ENCODE assay signal across 16 cellular contexts in the genomic region with DNA sequence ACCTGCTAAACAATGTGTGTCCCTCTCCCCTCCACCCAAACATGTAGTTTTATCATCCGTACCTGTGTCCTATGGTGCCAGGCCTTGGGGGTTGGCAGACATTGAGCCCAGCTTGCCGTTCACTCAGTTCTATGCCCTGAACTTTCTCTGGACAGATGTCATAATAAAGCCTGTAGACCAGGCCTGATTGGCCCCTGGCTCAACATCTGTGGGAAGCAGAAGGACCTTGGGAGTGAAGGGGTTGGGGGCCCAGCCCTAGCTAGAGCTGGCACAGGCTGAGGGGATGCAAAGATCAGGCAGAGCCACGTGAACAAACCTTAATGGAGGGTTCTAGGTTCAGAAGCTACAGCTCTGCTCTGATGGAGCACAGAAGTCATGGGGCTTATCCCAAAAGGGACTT.
DNase-seq lines count a peak whose midpoint lies in the region; FAIRE-seq and TF ChIP-seq lines count a peak whose summit lies in the region.
"Had no signal": no experiment of that assay in that cellular context is flagged by ENCODE, and none has a peak within 500 bp of the region (broad histone marks: within the 10 kb centered on the region; RNA-seq: fewer than 3 reads in every experiment).

No MANE protein-coding gene starts in this region.

- H3K18ac ChIP-seq in H1 (ENCODE audit: extremely low read depth, low read length) (no peak overlapping the region), neuronal stem cell (ENCODE audit: low read length) (no peak overlapping the region)

- H3K4ac ChIP-seq in H1 (replicated peaks; ENCODE audit: insufficient read length, low read depth, low read length) = no peak overlapping the region
- no peak overlapping the region for H3K4ac ChIP-seq in neuronal stem cell (ENCODE audit: low read length)

- POLR2A ChIA-PET in H1 (lab: Charles Lee; ENCODE audit: partially characterized antibody) = no interaction called here

- H3K9me3 ChIP-seq in colonic mucosa (no peaks in the 10 kb centered on the region), H1 (ENCODE audit: insufficient read depth in 2 of 2, low read depth in 1 of 2, low read length in 1 of 2) (no peaks in the 10 kb centered on the region), neuronal stem cell (replicated peaks in 1 of 2; ENCODE audit: control insufficient read depth in 2 of 2, insufficient read depth in 1 of 2, low read depth in 1 of 2, low read length in 2 of 2) (no peaks in the 10 kb centered on the region), vagina (no peaks in the 10 kb centered on the region)
- H3K9me3 ChIP-seq: BLaER1 had no signal

- peak; percentile 1 for DNase-seq in colonic mucosa
- DNase-seq in H1 (ENCODE audit: low read depth in 1 of 2, low spot score in 2 of 2) = peak in 1 of 2 experiments; percentile 8
- DNase-seq in neuronal stem cell (ENCODE audit: low spot score) = no peak
- peak; percentile 40 to 54 for DNase-seq in vagina (ENCODE audit: extremely low spot score in 2 of 2)
- no peak for DNase-seq in C1 segment of cervical spinal cord (lab: John Stamatoyannopoulos, UW)
- no peak for DNase-seq in activated T-cell treated with anti-CD3 and anti-CD28 coated beads, Interleukin-2, amount 50 U/mL, for 1 hour
- DNase-seq in CD14-positive monocyte (ENCODE audit: low spot score) = no peak
- DNase-seq: AML-193; CD4-positive, alpha-beta T cell; DMS79 treated with DMSO at 0.1 percent for 48 hours; EL; GM23248 had no signal

- no peak overlapping the region for H3K4me3 Mint-ChIP-seq in CD14-positive monocyte
- H3K4me3 Mint-ChIP-seq: CD4-positive, alpha-beta T cell had no signal

- no peak for TF ChIP-seq CTCF in colonic mucosa (IDR thresholded peaks at IDR 0.05)
- no peak for TF ChIP-seq CTCF in H1 (IDR thresholded peaks at IDR 0.05; ENCODE audit: control extremely low read depth in 1 of 3, insufficient read depth in 1 of 3, low read depth in 1 of 3, low read length in 3 of 3)
- TF ChIP-seq CTCF in vagina (IDR thresholded peaks at IDR 0.05) = no peak
- TF ChIP-seq CTCF in CD14-positive monocyte (IDR thresholded peaks at IDR 0.05) = no peak

- H4K20me1 ChIP-seq in H1 (replicated peaks in 1 of 2; ENCODE audit: control insufficient read depth in 1 of 2, insufficient read depth in 2 of 2, low read length in 2 of 2) = no peaks in the 10 kb centered on the region
- H4K20me1 ChIP-seq: BLaER1 had no signal

- H2BK12ac ChIP-seq in H1 (ENCODE audit: low read depth, low read length) (0 out of 2 replicates have a peak overlapping the region, but pooled peaks have one; percentile 17), neuronal stem cell (ENCODE audit: low read length) (no peak overlapping the region)

- no peak overlapping the region for H3K23ac ChIP-seq in H1 (ENCODE audit: insufficient read length)
- no peak overlapping the region for H3K23ac ChIP-seq in neuronal stem cell (ENCODE audit: low read depth, low read length, poor library complexity)

- H3K4me2 ChIP-seq in H1 (ENCODE audit: insufficient read depth in 1 of 2, low read depth in 2 of 2, low read length in 2 of 2) (no peak overlapping the region), neuronal stem cell (ENCODE audit: insufficient read depth, low read length, poor library complexity, severe bottlenecking) (no peak overlapping the region)

- H2BK20ac ChIP-seq in H1 (ENCODE audit: low read length) = no peak overlapping the region

- H2AK5ac ChIP-seq in H1 (ENCODE audit: low read depth, low read length) (no peak overlapping the region), neuronal stem cell (ENCODE audit: low read depth, low read length) (no peak overlapping the region)

- H4K5ac ChIP-seq in H1 (ENCODE audit: insufficient read length, low read depth, low read length) = no peak overlapping the region

- no peak overlapping the region for H3K27ac Mint-ChIP-seq in CD14-positive monocyte
- H3K27ac Mint-ChIP-seq: CD4-positive, alpha-beta T cell had no signal

- H2BK5ac ChIP-seq in H1 (ENCODE audit: low read depth, low read length) (no peak overlapping the region), neuronal stem cell (ENCODE audit: low read length) (no peak overlapping the region)

- no peak for FAIRE-seq in H1 (lab: Jason Lieb, UNC)
- FAIRE-seq: D721Med, G401.6, GM12891 had no signal

- H2BK15ac ChIP-seq in H1 (ENCODE audit: low read length) = peak overlapping the region; percentile 29; the same call in 1 of the 2 replicates
- H2BK15ac ChIP-seq in neuronal stem cell (ENCODE audit: low read length) = peak overlapping the region; percentile 19

- intact Hi-C loops in colonic mucosa (cut with DNase I) = no loop called here
- intact Hi-C loops in vagina (cut with DNase I) = no loop called here
- intact Hi-C loops in CD14-positive monocyte (cut with micrococcal nuclease) = no loop called here

- no peak overlapping the region for H4K8ac ChIP-seq in H1 (ENCODE audit: extremely low read depth, insufficient read depth, low read length)
- H4K8ac ChIP-seq in neuronal stem cell (ENCODE audit: low read depth, low read length) = no peak overlapping the region

- TF ChIP-seq POLR2A in H1 (IDR thresholded peaks at IDR 0.05; ENCODE audit: control extremely low read depth in 1 of 2, low read depth in 2 of 2, low read length in 2 of 2) = no peak
- no peak for TF ChIP-seq POLR2A in vagina (IDR thresholded peaks at IDR 0.05)

- CTCF ChIA-PET in H1 (lab: Charles Lee; ENCODE audit: partially characterized antibody) = interaction anchor here (1.0 to 8.0 kb wide), 10 partner anchors 8 to 183 kb away, joined by 3 to 47 read pairs (median 10); no protein-coding TSS in a partner anchor

- H4K91ac ChIP-seq in H1 (replicated peaks; ENCODE audit: insufficient read length, low read length) (no peak overlapping the region), neuronal stem cell (ENCODE audit: low read depth, low read length, poor library complexity) (no peak overlapping the region)

- H3K36me3 Mint-ChIP-seq in CD14-positive monocyte = no peaks in the 10 kb centered on the region

- H2AFZ ChIP-seq in H1 (ENCODE audit: low read length) (no peak overlapping the region), neuronal stem cell (ENCODE audit: low read length) (no peak overlapping the region)
- H2AFZ ChIP-seq: GM23248 had no signal

- TF ChIP-seq EP300 in H1 (IDR thresholded peaks at IDR 0.05; ENCODE audit: borderline replicate concordance in 1 of 2, low read depth in 2 of 2, low read length in 2 of 2) = no peak

- peaks cover 8 to 15% (median 14%) of the 10 kb centered on the region in 3 donors for H3K27me3 Mint-ChIP-seq in CD14-positive monocyte (ENCODE audit: low read depth in 3 of 3)

- peaks cover 0 to 4% (median 0%) of the 10 kb centered on the region in 7 donors for H3K9me3 Mint-ChIP-seq in CD14-positive monocyte
- H3K9me3 Mint-ChIP-seq: CD4-positive, alpha-beta T cell had no signal

- WGBS in H1 (ENCODE audit: extremely low coverage in 1 of 2, insufficient coverage in 1 of 2, insufficient read length in 1 of 2, insufficient replicate concordance in 2 of 2, low coverage in 1 of 2, low lambda C conversion rate in 2 of 2, missing lambda C conversion rate in 1 of 2), 2 experiments = 95% methylated on average over 3 of the region's 3 CpGs; no CpG with 5 or more reads in 1 of the 2 experiments
- no CpG with 5 or more reads among the region's 3 CpGs for WGBS in neuronal stem cell (ENCODE audit: extremely low coverage in 2 of 2, insufficient read length in 2 of 2, insufficient replicate concordance in 1 of 2), 2 donors

- no peak for TF ChIP-seq RAD21 in H1 (IDR thresholded peaks at IDR 0.05 in 1 of 2, conservative IDR thresholded peaks at IDR 0.05 in 1 of 2; ENCODE audit: low read depth in 2 of 2, low read length in 2 of 2)

- H3K4me3 ChIP-seq in colonic mucosa (no peak overlapping the region), H1 (ENCODE audit: extremely low read depth in 1 of 4, insufficient read depth in 2 of 4, low read depth in 3 of 4, low read length in 4 of 4) (no peak overlapping the region), neuronal stem cell (ENCODE audit: low read length in 2 of 2) (no peak overlapping the region), vagina (no peak overlapping the region)
- H3K4me3 ChIP-seq: BLaER1, GM23248 had no signal

- H3K4me1 Mint-ChIP-seq in CD14-positive monocyte = no peaks in the 10 kb centered on the region

- no peaks in the 10 kb centered on the region for H3K4me1 ChIP-seq in colonic mucosa
- peaks cover 0 to 14% (median 3%) of the 10 kb centered on the region in 4 experiments; a peak in 6 of 7 replicates for H3K4me1 ChIP-seq in H1 (replicated peaks in 1 of 4; ENCODE audit: control insufficient read depth in 3 of 4, insufficient read depth in 4 of 4, low read length in 3 of 4)
- H3K4me1 ChIP-seq in neuronal stem cell (ENCODE audit: control insufficient read depth in 2 of 2, insufficient read depth in 1 of 2, low read depth in 1 of 2, low read length in 2 of 2) = peaks cover 3 to 13% of the 10 kb centered on the region in 2 donors
- H3K4me1 ChIP-seq in vagina = no peaks in the 10 kb centered on the region

- no peaks in the 10 kb centered on the region for H3K23me2 ChIP-seq in H1 (ENCODE audit: low read depth, low read length)

- no peaks in the 10 kb centered on the region for H3K27me3 ChIP-seq in colonic mucosa
- no peaks in the 10 kb centered on the region for H3K27me3 ChIP-seq in H1 (replicated peaks in 1 of 4; ENCODE audit: control insufficient read depth in 3 of 4, extremely low read depth in 1 of 4, insufficient read depth in 3 of 4, low read length in 3 of 4)
- H3K27me3 ChIP-seq in neuronal stem cell (ENCODE audit: control insufficient read depth in 3 of 3, insufficient read depth in 3 of 3, low read depth in 1 of 3, low read length in 3 of 3) = no peaks in the 10 kb centered on the region
- no peaks in the 10 kb centered on the region for H3K27me3 ChIP-seq in vagina
- H3K27me3 ChIP-seq: BLaER1 had no signal

- H3K36me3 ChIP-seq in colonic mucosa (no peaks in the 10 kb centered on the region), H1 (ENCODE audit: control insufficient read depth in 2 of 4, insufficient read depth in 4 of 4, low read length in 3 of 4) (no peaks in the 10 kb centered on the region), neuronal stem cell (replicated peaks in 1 of 2; ENCODE audit: control insufficient read depth in 2 of 2, insufficient read depth in 2 of 2, low read length in 2 of 2) (no peaks in the 10 kb centered on the region), vagina (no peaks in the 10 kb centered on the region)
- H3K36me3 ChIP-seq: BLaER1 had no signal

- H2BK120ac ChIP-seq in H1 (replicated peaks; ENCODE audit: low read depth, low read length) (no peak overlapping the region), neuronal stem cell (ENCODE audit: low read depth, low read length) (no peak overlapping the region)

- H3K56ac ChIP-seq in H1 (replicated peaks; ENCODE audit: insufficient read length, low read depth, low read length) = no peak overlapping the region

- H3K9ac ChIP-seq in colonic mucosa (ENCODE audit: low read depth in 2 of 2, low read length in 2 of 2) = no peak overlapping the region
- no peak overlapping the region for H3K9ac ChIP-seq in H1 (replicated peaks in 1 of 4; ENCODE audit: extremely low read depth in 1 of 4, low read depth in 3 of 4, low read length in 3 of 4)
- no peak overlapping the region for H3K9ac ChIP-seq in neuronal stem cell (ENCODE audit: low read depth, low read length, poor library complexity)
- H3K9ac ChIP-seq: BLaER1, GM23248 had no signal

- H3K27ac ChIP-seq in colonic mucosa = no peak overlapping the region
- H3K27ac ChIP-seq in H1 (ENCODE audit: low read depth, low read length) = no peak overlapping the region
- H3K27ac ChIP-seq in neuronal stem cell (replicated peaks; ENCODE audit: low read length) = no peak overlapping the region
- H3K27ac ChIP-seq in vagina = no peak overlapping the region
- H3K27ac ChIP-seq: BLaER1, GM23248 had no signal

- H3K79me2 ChIP-seq in H1 (ENCODE audit: control insufficient read depth in 1 of 2, insufficient read depth in 2 of 2, low read length in 2 of 2) = no peaks in the 10 kb centered on the region

- H3K79me1 ChIP-seq in H1 (ENCODE audit: low read depth, low read length) (no peaks in the 10 kb centered on the region), neuronal stem cell (ENCODE audit: low read depth, low read length) (no peaks in the 10 kb centered on the region)

- H3K14ac ChIP-seq in H1 (ENCODE audit: insufficient read length) (no peak overlapping the region), neuronal stem cell (ENCODE audit: low read length) (no peak overlapping the region)

Comparison
In these comparisons a context has a peak if more than half of its experiments do, and no peak if none do; other contexts are left out.
1. DNase-seq: peak in colonic mucosa (single experiment) and vagina (2 of 2); none in neuronal stem cell (single experiment), C1 segment of cervical spinal cord (0 of 14), activated T-cell treated with anti-CD3 and anti-CD28 coated beads, Interleukin-2, amount 50 U/mL, for 1 hour (single experiment) and CD14-positive monocyte (single experiment).